ENCODE assay signal across 1 cellular context in the genomic region with DNA sequence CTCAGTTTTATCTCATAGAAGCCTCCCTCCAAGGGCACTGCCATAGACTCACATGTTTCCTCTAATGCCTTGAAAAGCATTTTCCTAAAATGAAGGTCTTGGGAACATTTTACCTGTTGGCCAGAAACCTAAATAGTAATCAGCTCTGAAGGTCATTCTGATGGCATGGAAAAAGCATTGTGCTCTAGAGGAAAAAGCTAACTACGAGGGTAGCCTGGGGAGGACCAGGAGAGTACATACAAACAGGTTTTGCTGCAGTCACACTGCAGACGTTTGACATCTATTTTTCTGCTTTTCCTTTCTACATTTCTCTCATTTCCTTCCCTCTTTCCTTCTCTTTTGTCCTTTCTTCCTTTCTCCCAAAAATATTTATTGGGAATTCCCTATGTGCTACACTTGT.
TF ChIP-seq lines count a peak whose summit lies in the region.

No MANE protein-coding gene starts in this region.

TF ChIP-seq in IMR-90, 13 proteins besides CTCF, POLR2A, EP300 and RAD21 (continued from another document):
- TF ChIP-seq, protein P1, sequence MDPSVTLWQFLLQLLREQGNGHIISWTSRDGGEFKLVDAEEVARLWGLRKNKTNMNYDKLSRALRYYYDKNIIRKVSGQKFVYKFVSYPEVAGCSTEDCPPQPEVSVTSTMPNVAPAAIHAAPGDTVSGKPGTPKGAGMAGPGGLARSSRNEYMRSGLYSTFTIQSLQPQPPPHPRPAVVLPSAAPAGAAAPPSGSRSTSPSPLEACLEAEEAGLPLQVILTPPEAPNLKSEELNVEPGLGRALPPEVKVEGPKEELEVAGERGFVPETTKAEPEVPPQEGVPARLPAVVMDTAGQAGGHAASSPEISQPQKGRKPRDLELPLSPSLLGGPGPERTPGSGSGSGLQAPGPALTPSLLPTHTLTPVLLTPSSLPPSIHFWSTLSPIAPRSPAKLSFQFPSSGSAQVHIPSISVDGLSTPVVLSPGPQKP (IDR thresholded peaks at IDR 0.05; ENCODE audit: borderline replicate concordance, low read depth, low read length), result no peak
- TF ChIP-seq BHLHE40 (IDR thresholded peaks at IDR 0.05; ENCODE audit: low read depth, low read length), result no peak
- no peak for TF ChIP-seq FOS (IDR thresholded peaks at IDR 0.05; ENCODE audit: low read depth, low read length)
